8 cellular contexts compared by ENCODE assay signal in the genomic region with DNA sequence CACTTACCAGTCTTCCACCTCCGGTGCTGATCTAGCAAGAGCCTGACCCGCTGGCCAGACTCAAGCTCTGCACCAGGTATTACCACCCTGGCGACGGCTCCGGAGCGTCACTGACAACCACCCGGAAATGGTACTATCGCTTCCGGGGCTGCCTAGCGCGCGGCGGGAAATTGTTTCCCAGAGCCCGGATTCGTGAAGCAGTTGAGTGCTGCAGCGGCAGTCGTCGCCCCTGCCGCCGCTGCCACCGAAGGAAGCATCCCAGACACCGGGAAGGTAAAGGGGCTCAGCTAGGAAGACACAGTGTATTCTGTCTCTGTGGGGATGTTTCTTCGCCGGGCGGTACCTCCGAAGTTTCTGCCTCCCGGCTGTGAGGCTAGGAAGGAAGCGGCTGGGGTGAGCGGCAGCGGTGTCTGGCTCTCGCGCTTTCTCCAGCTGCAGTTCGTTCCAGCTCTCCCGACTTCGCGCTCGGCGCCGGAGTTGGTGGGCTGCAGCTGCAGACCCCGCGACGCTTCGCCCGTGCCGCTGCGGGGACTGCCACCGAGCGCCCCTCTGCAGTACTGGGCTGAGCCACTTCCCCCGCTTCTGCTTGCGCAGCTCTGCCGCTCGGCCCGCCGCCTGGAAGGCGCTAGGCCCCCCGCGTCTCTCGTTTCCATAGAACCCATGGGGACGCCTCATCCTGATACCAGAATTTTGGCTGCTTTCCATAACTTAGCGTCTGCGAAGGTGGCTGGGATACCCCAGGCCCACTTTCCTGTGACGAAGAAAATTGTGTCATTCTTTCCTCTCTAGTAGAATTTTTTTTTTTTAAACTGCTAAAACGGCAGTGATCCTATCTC. TPM values are rescaled to one million over a fixed set of nuclear protein-coding genes. Genes with fewer than 3 reads are reported as not detected.
DNase-seq lines count a peak whose midpoint lies in the region; ATAC-seq and TF ChIP-seq lines count a peak whose summit lies in the region.

A gene with protein sequence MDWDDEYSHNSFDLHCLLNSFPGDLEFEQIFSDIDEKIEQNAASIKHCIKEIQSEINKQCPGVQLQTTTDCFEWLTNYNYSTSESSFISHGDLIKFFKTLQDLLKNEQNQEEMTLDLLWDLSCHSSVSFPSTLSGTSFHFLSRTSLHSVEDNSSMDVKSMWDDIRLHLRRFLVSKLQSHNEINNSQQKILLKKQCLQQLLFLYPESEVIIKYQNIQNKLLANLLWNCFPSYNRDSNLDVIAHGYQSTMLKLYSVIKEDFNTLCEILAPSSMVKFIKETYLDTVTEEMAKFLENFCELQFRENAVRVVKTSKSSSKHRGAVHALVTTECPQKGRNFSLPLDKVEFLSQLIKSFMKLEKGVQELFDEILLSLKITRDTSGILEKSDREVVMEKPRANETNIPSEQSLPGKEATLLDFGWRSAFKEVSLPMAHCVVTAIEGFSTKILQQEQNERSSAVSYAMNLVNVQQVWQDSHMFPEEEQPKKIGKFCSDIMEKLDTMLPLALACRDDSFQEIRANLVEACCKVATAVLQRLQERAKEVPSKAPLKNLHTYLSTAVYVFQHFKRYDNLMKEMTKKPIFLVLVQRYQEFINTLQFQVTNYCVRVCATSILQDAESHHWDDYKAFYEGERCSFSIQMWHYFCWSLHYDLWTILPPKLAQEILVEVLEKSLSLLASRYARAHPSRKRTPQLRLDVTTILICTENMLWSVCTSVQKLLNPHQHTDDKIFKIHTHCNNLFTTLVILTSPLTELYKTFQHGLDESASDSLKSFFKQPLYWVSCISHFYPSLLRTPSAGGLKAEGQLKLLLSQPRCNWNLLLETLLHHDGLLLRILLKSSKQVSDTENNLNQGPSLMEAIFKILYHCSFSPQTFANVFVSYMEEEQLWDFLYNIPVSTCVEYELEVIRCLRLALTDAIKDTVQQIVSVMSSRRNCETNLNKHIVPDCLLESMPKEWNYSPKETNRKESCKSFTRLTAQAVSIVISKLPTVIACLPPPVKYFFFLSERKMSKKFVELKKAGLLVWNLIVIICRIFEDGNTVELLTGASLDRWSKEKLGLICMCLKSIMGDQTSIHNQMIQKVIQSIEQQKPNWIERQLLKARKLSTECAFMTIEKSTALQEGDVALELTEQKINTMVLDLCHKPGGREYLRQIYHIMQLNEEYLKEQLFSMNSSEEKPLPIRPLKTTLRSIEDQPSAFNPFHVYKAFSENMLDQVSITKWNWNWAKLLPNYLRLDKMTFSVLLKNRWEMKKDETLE (N-terminal part only) (minus strand): TSS at position 112 of the 836 bp plus-strand sequence. CDS start 81,478 bp downstream, outside the sequence.
A gene (plus strand): TSS at position 177 of the 836 bp plus-strand sequence. CDS start 10,142 bp downstream, outside the sequence.

- H3K4me1 ChIP-seq in left ventricle myocardium inferior (peaks cover 56% of the 10 kb centered on the region), upper lobe of right lung (peaks cover 11% of the 10 kb centered on the region)

- H3K27ac ChIP-seq in left ventricle myocardium inferior (replicated peaks) (peak within 1 kb of the TSS; percentile 88), upper lobe of right lung (peak within 1 kb of the TSS; percentile 79)

- ATAC-seq in HG02763 (IDR thresholded peaks at IDR 0.05; ENCODE audit: unreplicated experiment) (peak; percentile 95), upper lobe of right lung (peak; percentile 98)

- no peaks in the 10 kb centered on the region for H3K27me3 ChIP-seq in left ventricle myocardium inferior (ENCODE audit: low read depth)
- H3K27me3 ChIP-seq in upper lobe of right lung = no peaks in the 10 kb centered on the region

- TF ChIP-seq CTCF in GM12875 (IDR thresholded peaks at IDR 0.05; ENCODE audit: borderline replicate concordance, insufficient read depth, low read depth, low read length) = no peak
- TF ChIP-seq CTCF in left ventricle myocardium inferior (IDR thresholded peaks at IDR 0.05; ENCODE audit: borderline replicate concordance) = no peak
- TF ChIP-seq CTCF in upper lobe of right lung (IDR thresholded peaks at IDR 0.05) = no peak

- peak; percentile 43 for DNase-seq in NCI-H1417 treated with DMSO at 0.1 percent for 48 hours (lab: John Stamatoyannopoulos, UW)
- DNase-seq in SW480 (ENCODE audit: low spot score) = peak; percentile 94
- DNase-seq in amniotic epithelial cell (ENCODE audit: low read depth) = peak; percentile 89
- peak; percentile 86 for DNase-seq in left ventricle myocardium inferior
- DNase-seq in posterior vena cava (ENCODE audit: low spot score) = peak; percentile 96
- peak; percentile 94 for DNase-seq in upper lobe of right lung

- H3K9me3 ChIP-seq in left ventricle myocardium inferior (replicated peaks) (no peaks in the 10 kb centered on the region), upper lobe of right lung (no peaks in the 10 kb centered on the region)

- peak within 1 kb of the TSS; percentile 81 for H3K4me3 ChIP-seq in GM12875 (ENCODE audit: low read depth, low read length)
- H3K4me3 ChIP-seq in left ventricle myocardium inferior = peak within 1 kb of the TSS; percentile 77
- H3K4me3 ChIP-seq in upper lobe of right lung = peak within 1 kb of the TSS; percentile 87

- intact Hi-C loops in left ventricle myocardium inferior (cut with micrococcal nuclease) = no loop called here
- intact Hi-C loops in posterior vena cava (cut with DNase I) = no loop called here
- intact Hi-C loops in upper lobe of right lung (cut with DNase I) = no loop called here

- H3K36me3 ChIP-seq in left ventricle myocardium inferior (no peaks in the 10 kb centered on the region), upper lobe of right lung (no peaks in the 10 kb centered on the region)

RNA-seq across cellular contexts. Expression of the first gene that starts in this region (rescaled TPM):
- total RNA-seq in left ventricle myocardium inferior (2.2 TPM), posterior vena cava (1 to 10 TPM; 4.7 to 4.8 TPM), upper lobe of right lung (4.4 TPM)

RNA-seq across cellular contexts. Expression of the second gene that starts in this region (rescaled TPM):
- total RNA-seq in left ventricle myocardium inferior = 7.1 TPM
- 1 to 10 TPM; 4.3 to 4.4 TPM for total RNA-seq in posterior vena cava
- 6.2 TPM for total RNA-seq in upper lobe of right lung

Comparison
In these comparisons a context has a peak if more than half of its experiments do, and no peak if none do; other contexts are left out.
1. Peak in every context shown above with its lines: DNase-seq, ATAC-seq, H3K4me3 ChIP-seq and H3K27ac ChIP-seq.
2. DNase-seq: peak in every context shown above with its lines; median percentile 96 in posterior vena cava; 94 in SW480; 94 in upper lobe of right lung; 89 in amniotic epithelial cell; 86 in left ventricle myocardium inferior; 43 in NCI-H1417 treated with DMSO at 0.1 percent for 48 hours.